Comparison of ENCODE assay signal across 8 cellular contexts in genomic region chr2:43171789-43172188, GRCh38. TPM values are rescaled to one million over a fixed set of nuclear protein-coding genes. Genes with fewer than 3 reads are reported as not detected.
A peak's percentile ranks its signal among the peaks of the same experiment; 100 is the strongest.
DNase-seq lines count a peak whose midpoint lies in the region; ATAC-seq, FAIRE-seq and TF ChIP-seq lines count a peak whose summit lies in the region.

No MANE protein-coding gene starts in this region.

- H3K36me3 ChIP-seq in CD4-positive, CD25-positive, alpha-beta regulatory T cell (ENCODE audit: control insufficient read depth, insufficient read depth, low read length): no peaks in the 10 kb centered on the region
- no peaks in the 10 kb centered on the region for H3K36me3 ChIP-seq in astrocyte (ENCODE audit: insufficient read depth, low read length)
- no peaks in the 10 kb centered on the region for H3K36me3 ChIP-seq in mesenchymal stem cell (ENCODE audit: control insufficient read depth in 1 of 2, insufficient read depth in 2 of 2, low read depth in 1 of 2, low read length in 2 of 2)
- no peaks in the 10 kb centered on the region for H3K36me3 ChIP-seq in upper lobe of right lung

- H3K36me3 Mint-ChIP-seq in CD4-positive, CD25-positive, alpha-beta regulatory T cell: peaks cover 4% of the 10 kb centered on the region
- no peaks in the 10 kb centered on the region for H3K36me3 Mint-ChIP-seq in astrocyte (ENCODE audit: low read depth, unreplicated experiment)

- H3K27me3 Mint-ChIP-seq in CD4-positive, CD25-positive, alpha-beta regulatory T cell: no peaks in the 10 kb centered on the region
- H3K27me3 Mint-ChIP-seq in astrocyte (ENCODE audit: low read depth, unreplicated experiment): peaks cover 2% of the 10 kb centered on the region

- peak overlapping the region in 1 of 2 experiments; percentile 77 for H3K18ac ChIP-seq in mesenchymal stem cell (ENCODE audit: low read depth in 1 of 2, low read length in 2 of 2)

- 67% methylated on average over 1 of the region's 1 CpG for WGBS in mesenchymal stem cell

- no peak for TF ChIP-seq CTCF in astrocyte (IDR thresholded peaks at IDR 0.05; ENCODE audit: insufficient read depth, low read depth, low read length)
- TF ChIP-seq CTCF in upper lobe of right lung (IDR thresholded peaks at IDR 0.05): no peak

- FAIRE-seq in astrocyte (lab: Jason Lieb, UNC): no peak

- in situ Hi-C loops in G401 (cut with HindIII; ENCODE audit: low sequenced_read_pairs): no loop called here

- H3K4me2 ChIP-seq in astrocyte (ENCODE audit: low read length) (no peak overlapping the region), mesenchymal stem cell (ENCODE audit: low read length, poor library complexity, severe bottlenecking) (no peak overlapping the region)

- H4K91ac ChIP-seq in mesenchymal stem cell (ENCODE audit: low read length): no peak overlapping the region

- no peak for DNase-seq in CD4-positive, CD25-positive, alpha-beta regulatory T cell
- DNase-seq in HT1080 (ENCODE audit: low read depth) (peak; percentile 51), astrocyte (ENCODE audit: low read depth) (peak; percentile 41), mesenchymal stem cell (peak; percentile 73), upper lobe of right lung (no peak), HuH-7 (ENCODE audit: low spot score) (no peak), G401 (ENCODE audit: low spot score) (no peak)
- no peak for DNase-seq in stimulated activated CD4-positive, alpha-beta T cell treated with anti-CD3 and anti-CD28 coated beads, Interleukin-4, amount 100 ng/mL, for 24 hours

- peaks cover 0 to 3% (median 0%) of the 10 kb centered on the region in 7 donors for H3K9me3 Mint-ChIP-seq in CD4-positive, CD25-positive, alpha-beta regulatory T cell
- H3K9me3 Mint-ChIP-seq in astrocyte (ENCODE audit: unreplicated experiment): no peaks in the 10 kb centered on the region

- no peak overlapping the region for H3K23ac ChIP-seq in mesenchymal stem cell (ENCODE audit: low read length in 2 of 2)

- peak overlapping the region in 1 of 2 experiments; percentile 33 for H2BK12ac ChIP-seq in mesenchymal stem cell (ENCODE audit: low read length in 2 of 2)

- H2BK120ac ChIP-seq in mesenchymal stem cell (ENCODE audit: low read depth, low read length): no peak overlapping the region

- H3K79me2 ChIP-seq in astrocyte (ENCODE audit: insufficient read depth, low read length): no peaks in the 10 kb centered on the region

- H3K4me1 ChIP-seq in CD4-positive, CD25-positive, alpha-beta regulatory T cell (ENCODE audit: control insufficient read depth, insufficient read depth, low read length, poor library complexity, severe bottlenecking): peaks cover 91% of the 10 kb centered on the region
- H3K4me1 ChIP-seq in astrocyte (ENCODE audit: insufficient read depth, low read length) (peaks cover 18% of the 10 kb centered on the region), mesenchymal stem cell (ENCODE audit: control insufficient read depth, insufficient read depth, low read depth, low read length) (peaks cover 30% of the 10 kb centered on the region), upper lobe of right lung (peaks cover 57% of the 10 kb centered on the region)

- no peaks in the 10 kb centered on the region for H3K79me1 ChIP-seq in mesenchymal stem cell (replicated peaks; ENCODE audit: low read length, poor library complexity, severe bottlenecking)

- peak overlapping the region; percentile 9 for H2AK5ac ChIP-seq in mesenchymal stem cell (ENCODE audit: low read length, severe bottlenecking)

- H2AFZ ChIP-seq in astrocyte (ENCODE audit: low read depth, low read length): no peak overlapping the region
- H2AFZ ChIP-seq in mesenchymal stem cell (ENCODE audit: low read depth, low read length): no peak overlapping the region

- no peak overlapping the region for H2BK15ac ChIP-seq in mesenchymal stem cell (ENCODE audit: low read depth, poor library complexity, severe bottlenecking)

- H3K9ac ChIP-seq in astrocyte (ENCODE audit: low read length) (no peak overlapping the region), mesenchymal stem cell (ENCODE audit: low read length) (no peak overlapping the region)

- no peaks in the 10 kb centered on the region for H4K20me1 ChIP-seq in astrocyte (ENCODE audit: insufficient read depth, low read length)

- no peak for ATAC-seq in CD4-positive, CD25-positive, alpha-beta regulatory T cell (ENCODE audit: low read depth in 2 of 2)
- no peak for ATAC-seq in upper lobe of right lung

- H3K4me1 Mint-ChIP-seq in CD4-positive, CD25-positive, alpha-beta regulatory T cell: peaks cover 16 to 91% (median 55%) of the 10 kb centered on the region in 4 donors
- peaks cover 30% of the 10 kb centered on the region for H3K4me1 Mint-ChIP-seq in astrocyte (ENCODE audit: low read depth, unreplicated experiment)

- no peak overlapping the region for H3K14ac ChIP-seq in mesenchymal stem cell (ENCODE audit: low read length in 2 of 2)

- H4K8ac ChIP-seq in mesenchymal stem cell (ENCODE audit: low read length): no peak overlapping the region

- no peaks in the 10 kb centered on the region for H3K27me3 ChIP-seq in CD4-positive, CD25-positive, alpha-beta regulatory T cell (ENCODE audit: control insufficient read depth, insufficient read depth, low read length)
- no peaks in the 10 kb centered on the region for H3K27me3 ChIP-seq in astrocyte (ENCODE audit: insufficient read depth, low read length)
- H3K27me3 ChIP-seq in mesenchymal stem cell (ENCODE audit: control insufficient read depth in 1 of 2, insufficient read depth in 1 of 2, low read length in 2 of 2): no peaks in the 10 kb centered on the region
- H3K27me3 ChIP-seq in upper lobe of right lung: no peaks in the 10 kb centered on the region

- H2BK5ac ChIP-seq in mesenchymal stem cell (ENCODE audit: low read depth, low read length, poor library complexity, severe bottlenecking): no peak overlapping the region

- H3K27ac Mint-ChIP-seq in CD4-positive, CD25-positive, alpha-beta regulatory T cell: peak overlapping the region; percentile 89 to 99 (median 92)
- no peak overlapping the region for H3K27ac Mint-ChIP-seq in astrocyte (ENCODE audit: unreplicated experiment)

- peak overlapping the region; percentile 27 to 75 (median 40) for H3K4me3 Mint-ChIP-seq in CD4-positive, CD25-positive, alpha-beta regulatory T cell
- no peak overlapping the region for H3K4me3 Mint-ChIP-seq in astrocyte (ENCODE audit: unreplicated experiment)

- intact Hi-C loops in upper lobe of right lung (cut with DNase I): no loop called here

- H3K9me3 ChIP-seq in CD4-positive, CD25-positive, alpha-beta regulatory T cell (ENCODE audit: control insufficient read depth in 2 of 2, low read length in 2 of 2): no peaks in the 10 kb centered on the region
- H3K9me3 ChIP-seq in astrocyte (ENCODE audit: insufficient read depth, low read depth, low read length): peaks cover 18% of the 10 kb centered on the region
- peaks cover 24% of the 10 kb centered on the region for H3K9me3 ChIP-seq in mesenchymal stem cell (ENCODE audit: control insufficient read depth, low read length)
- no peaks in the 10 kb centered on the region for H3K9me3 ChIP-seq in upper lobe of right lung

- H3K4ac ChIP-seq in mesenchymal stem cell (ENCODE audit: low read depth in 1 of 2, low read length in 2 of 2): no peak overlapping the region

- no peak overlapping the region for H3K4me3 ChIP-seq in CD4-positive, CD25-positive, alpha-beta regulatory T cell (ENCODE audit: low read depth, low read length)
- H3K4me3 ChIP-seq in astrocyte (ENCODE audit: insufficient read depth, low read depth, low read length) (no peak overlapping the region), mesenchymal stem cell (ENCODE audit: insufficient read depth in 1 of 2, low read depth in 1 of 2, low read length in 2 of 2) (no peak overlapping the region), upper lobe of right lung (no peak overlapping the region)

- H3K27ac ChIP-seq in CD4-positive, CD25-positive, alpha-beta regulatory T cell (ENCODE audit: insufficient read depth, low read length, poor library complexity, severe bottlenecking): peak overlapping the region; percentile 56
- no peak overlapping the region for H3K27ac ChIP-seq in astrocyte (ENCODE audit: low read depth, low read length)
- peak overlapping the region; percentile 23 for H3K27ac ChIP-seq in mesenchymal stem cell (ENCODE audit: low read length, poor library complexity, severe bottlenecking)
- H3K27ac ChIP-seq in upper lobe of right lung: no peak overlapping the region

RNA-seq across cellular contexts. Expression of gene ZFP36L2, which starts 54.6 kb away (rescaled TPM):
- total RNA-seq in CD4-positive, CD25-positive, alpha-beta regulatory T cell: 874 TPM
- 100 to 1,000 TPM; 119 to 155 (median 128) TPM for polyA plus RNA-seq in CD4-positive, CD25-positive, alpha-beta regulatory T cell
- 1.7 and 3.6 TPM in 2 replicates for total RNA-seq in HT1080 (2014; rRNA removed; shearing (Covaris generic))
- polyA plus RNA-seq in HT1080 (2015; cell fraction: cytosol; rRNA removed): 12.6 and 13.4 TPM in 2 replicates
- polyA plus RNA-seq in HT1080 (2015; cell fraction: nucleus; rRNA removed): 8.2 and 8.4 TPM in 2 replicates
- total RNA-seq in astrocyte: 44.5 and 49.5 TPM in 2 replicates
- 88.2 TPM for polyA plus RNA-seq in mesenchymal stem cell (2013, experiment 1 of 2)
- 85.9 TPM for polyA plus RNA-seq in mesenchymal stem cell (2013, experiment 2 of 2)
- 139 TPM for total RNA-seq in upper lobe of right lung
- 22.5 and 32.4 TPM in 2 replicates for total RNA-seq in G401 (2014; rRNA removed; shearing (Covaris generic))

Comparison
In these comparisons a context has a peak if more than half of its experiments do, and no peak if none do; other contexts are left out.
1. DNase-seq: peak in HT1080 (single experiment), astrocyte (single experiment) and mesenchymal stem cell (single experiment); none in CD4-positive, CD25-positive, alpha-beta regulatory T cell (0 of 3), upper lobe of right lung (single experiment), HuH-7 (single experiment), stimulated activated CD4-positive, alpha-beta T cell treated with anti-CD3 and anti-CD28 coated beads, Interleukin-4, amount 100 ng/mL, for 24 hours (single experiment) and G401 (single experiment).
2. H3K27ac ChIP-seq: peak in CD4-positive, CD25-positive, alpha-beta regulatory T cell (single experiment) and mesenchymal stem cell (single experiment); none in astrocyte (single experiment) and upper lobe of right lung (single experiment).